Comparison of ENCODE assay signal across 2 cellular contexts in the genomic region with DNA sequence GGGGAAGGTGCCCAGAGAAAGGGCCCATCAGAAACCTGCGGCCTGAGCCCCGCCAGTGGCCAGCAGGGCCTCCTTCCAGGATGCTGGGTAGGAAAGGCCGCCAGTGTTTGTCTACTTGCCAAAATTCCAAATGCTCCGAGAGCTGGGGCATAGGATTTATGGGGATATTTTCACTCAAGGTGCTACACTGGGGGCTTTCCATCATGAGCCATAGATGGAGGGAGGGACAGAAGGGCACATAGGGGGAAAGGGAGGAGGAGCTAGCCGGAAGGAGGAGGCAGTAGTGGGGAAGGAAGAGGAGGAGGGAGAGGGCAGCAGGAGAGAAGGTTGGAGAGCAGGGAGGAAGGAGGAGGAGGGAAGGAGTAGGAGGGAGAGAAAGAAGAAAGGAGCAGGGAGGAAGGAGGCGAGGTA.
TF ChIP-seq lines count a peak whose summit lies in the region.

No MANE protein-coding gene starts in this region.

TF ChIP-seq in IMR-90, 13 proteins besides CTCF, POLR2A, EP300 and RAD21:
- TF ChIP-seq SMC3 (IDR thresholded peaks at IDR 0.05; ENCODE audit: low read depth, low read length) (no peak), BHLHE40 (IDR thresholded peaks at IDR 0.05; ENCODE audit: low read depth, low read length) (no peak), FOS (IDR thresholded peaks at IDR 0.05; ENCODE audit: low read depth, low read length) (no peak), CEBPB (IDR thresholded peaks at IDR 0.05; ENCODE audit: low read depth, low read length) (no peak), MAZ (IDR thresholded peaks at IDR 0.05; ENCODE audit: borderline replicate concordance, low read depth, low read length) (no peak), NFE2L2 (IDR thresholded peaks at IDR 0.05; ENCODE audit: low read depth, low read length) (no peak), RFX5 (IDR thresholded peaks at IDR 0.05; ENCODE audit: low read depth, low read length) (no peak), MAFK (IDR thresholded peaks at IDR 0.05; ENCODE audit: low read depth, low read length) (no peak), RCOR1 (IDR thresholded peaks at IDR 0.05; ENCODE audit: insufficient replicate concordance, low read length) (no peak), CHD1 (IDR thresholded peaks at IDR 0.05; ENCODE audit: low read depth, low read length) (no peak), MXI1 (IDR thresholded peaks at IDR 0.05; ENCODE audit: borderline replicate concordance, low read depth, low read length) (no peak)
- TF ChIP-seq, protein P1, sequence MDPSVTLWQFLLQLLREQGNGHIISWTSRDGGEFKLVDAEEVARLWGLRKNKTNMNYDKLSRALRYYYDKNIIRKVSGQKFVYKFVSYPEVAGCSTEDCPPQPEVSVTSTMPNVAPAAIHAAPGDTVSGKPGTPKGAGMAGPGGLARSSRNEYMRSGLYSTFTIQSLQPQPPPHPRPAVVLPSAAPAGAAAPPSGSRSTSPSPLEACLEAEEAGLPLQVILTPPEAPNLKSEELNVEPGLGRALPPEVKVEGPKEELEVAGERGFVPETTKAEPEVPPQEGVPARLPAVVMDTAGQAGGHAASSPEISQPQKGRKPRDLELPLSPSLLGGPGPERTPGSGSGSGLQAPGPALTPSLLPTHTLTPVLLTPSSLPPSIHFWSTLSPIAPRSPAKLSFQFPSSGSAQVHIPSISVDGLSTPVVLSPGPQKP (IDR thresholded peaks at IDR 0.05; ENCODE audit: borderline replicate concordance, low read depth, low read length), result no peak
- TF ChIP-seq, protein P2, sequence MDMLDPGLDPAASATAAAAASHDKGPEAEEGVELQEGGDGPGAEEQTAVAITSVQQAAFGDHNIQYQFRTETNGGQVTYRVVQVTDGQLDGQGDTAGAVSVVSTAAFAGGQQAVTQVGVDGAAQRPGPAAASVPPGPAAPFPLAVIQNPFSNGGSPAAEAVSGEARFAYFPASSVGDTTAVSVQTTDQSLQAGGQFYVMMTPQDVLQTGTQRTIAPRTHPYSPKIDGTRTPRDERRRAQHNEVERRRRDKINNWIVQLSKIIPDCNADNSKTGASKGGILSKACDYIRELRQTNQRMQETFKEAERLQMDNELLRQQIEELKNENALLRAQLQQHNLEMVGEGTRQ (IDR thresholded peaks at IDR 0.05; ENCODE audit: low read depth, low read length), result no peak

TF ChIP-seq in H1, 55 proteins besides CTCF, POLR2A, EP300 and RAD21:
- no peak for TF ChIP-seq CBX5 (IDR thresholded peaks at IDR 0.05; ENCODE audit: low read depth, low read length)
- no peak for TF ChIP-seq EGR1 (IDR thresholded peaks at IDR 0.05; ENCODE audit: borderline replicate concordance, low read depth, low read length)
- no peak for TF ChIP-seq YY1 (IDR thresholded peaks at IDR 0.05; ENCODE audit: low read depth, low read length)
- no peak for TF ChIP-seq SIN3A (conservative IDR thresholded peaks at IDR 0.05 in 1 of 2, IDR thresholded peaks at IDR 0.05 in 1 of 2; ENCODE audit: low read depth in 1 of 2, low read length in 2 of 2)
- TF ChIP-seq CHD1 (IDR thresholded peaks at IDR 0.05; ENCODE audit: low read depth, low read length), result no peak
- TF ChIP-seq KDM1A (IDR thresholded peaks at IDR 0.05; ENCODE audit: borderline replicate concordance, low read length), result no peak
- no peak for TF ChIP-seq TCF12 (IDR thresholded peaks at IDR 0.05; ENCODE audit: low read depth, low read length)
- no peak for TF ChIP-seq FOSL1 (IDR thresholded peaks at IDR 0.05; ENCODE audit: insufficient read depth, low read depth, low read length)
- no peak for TF ChIP-seq TAF7 (optimal IDR thresholded peaks at IDR 0.05; ENCODE audit: borderline replicate concordance, low read depth, low read length)
- no peak for TF ChIP-seq ZNF274 (IDR thresholded peaks at IDR 0.05; ENCODE audit: borderline replicate concordance, extremely low read depth, low read length)
- TF ChIP-seq, protein P3, sequence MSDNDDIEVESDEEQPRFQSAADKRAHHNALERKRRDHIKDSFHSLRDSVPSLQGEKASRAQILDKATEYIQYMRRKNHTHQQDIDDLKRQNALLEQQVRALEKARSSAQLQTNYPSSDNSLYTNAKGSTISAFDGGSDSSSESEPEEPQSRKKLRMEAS (IDR thresholded peaks at IDR 0.05), result no peak
- no peak for TF ChIP-seq CTBP2 (IDR thresholded peaks at IDR 0.05; ENCODE audit: borderline replicate concordance, insufficient read depth, insufficient read length, low read length)
- TF ChIP-seq BRCA1 (IDR thresholded peaks at IDR 0.05; ENCODE audit: low read depth, low read length), result no peak
- no peak for TF ChIP-seq KDM4A (IDR thresholded peaks at IDR 0.05; ENCODE audit: low read depth, low read length, severe bottlenecking)
- TF ChIP-seq NANOG (IDR thresholded peaks at IDR 0.05; ENCODE audit: insufficient read depth, low read depth, low read length, poor library complexity, severe bottlenecking), result no peak
- TF ChIP-seq, protein P4, sequence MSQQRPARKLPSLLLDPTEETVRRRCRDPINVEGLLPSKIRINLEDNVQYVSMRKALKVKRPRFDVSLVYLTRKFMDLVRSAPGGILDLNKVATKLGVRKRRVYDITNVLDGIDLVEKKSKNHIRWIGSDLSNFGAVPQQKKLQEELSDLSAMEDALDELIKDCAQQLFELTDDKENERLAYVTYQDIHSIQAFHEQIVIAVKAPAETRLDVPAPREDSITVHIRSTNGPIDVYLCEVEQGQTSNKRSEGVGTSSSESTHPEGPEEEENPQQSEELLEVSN (IDR thresholded peaks at IDR 0.05), result no peak
- no peak for TF ChIP-seq RFX5 (IDR thresholded peaks at IDR 0.05; ENCODE audit: borderline replicate concordance, low read depth, low read length)
- TF ChIP-seq SP2 (IDR thresholded peaks at IDR 0.05; ENCODE audit: low read length), result no peak
- TF ChIP-seq CREB1 (IDR thresholded peaks at IDR 0.05), result no peak
TF ChIP-seq in H1: peak in this region for 0.
